Comparison of ENCODE assay signal across 1 cellular context in the genomic region with DNA sequence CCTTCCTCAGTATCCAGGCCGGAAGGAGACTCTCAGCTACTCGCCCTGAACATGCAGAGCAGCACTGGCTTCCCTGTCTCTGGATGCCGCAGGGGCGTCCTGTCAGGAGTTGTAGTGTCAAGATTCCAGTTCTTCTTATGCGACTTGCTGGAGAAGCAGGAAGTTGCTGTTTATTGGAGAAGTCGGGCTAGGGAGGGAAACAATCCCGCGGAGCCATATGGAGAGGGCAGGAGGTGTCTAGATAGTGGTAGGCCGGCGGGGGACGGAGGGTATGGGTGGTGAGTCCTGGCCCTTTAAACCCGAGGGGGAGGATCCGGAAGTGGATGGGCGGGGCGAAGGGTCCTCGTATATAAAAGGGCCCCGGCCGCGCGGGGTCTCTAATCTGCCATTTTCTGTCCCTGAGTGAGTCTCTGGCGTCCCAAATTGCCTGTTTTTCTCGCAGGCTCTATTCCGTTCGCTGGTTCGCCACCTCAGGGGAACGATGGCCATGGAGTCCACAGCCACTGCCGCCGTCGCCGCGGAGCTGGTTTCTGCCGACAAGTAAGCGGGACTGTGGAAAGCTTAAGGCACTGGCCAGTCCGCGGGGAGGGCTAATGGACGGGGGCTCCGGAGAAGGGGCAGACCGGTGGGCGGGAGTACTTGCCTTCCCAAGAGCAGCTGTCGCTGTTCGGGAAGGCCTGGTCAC.
A peak's percentile ranks its signal among the peaks of the same experiment; 100 is the strongest.
TF ChIP-seq lines count a peak whose summit lies in the region.

A gene with protein sequence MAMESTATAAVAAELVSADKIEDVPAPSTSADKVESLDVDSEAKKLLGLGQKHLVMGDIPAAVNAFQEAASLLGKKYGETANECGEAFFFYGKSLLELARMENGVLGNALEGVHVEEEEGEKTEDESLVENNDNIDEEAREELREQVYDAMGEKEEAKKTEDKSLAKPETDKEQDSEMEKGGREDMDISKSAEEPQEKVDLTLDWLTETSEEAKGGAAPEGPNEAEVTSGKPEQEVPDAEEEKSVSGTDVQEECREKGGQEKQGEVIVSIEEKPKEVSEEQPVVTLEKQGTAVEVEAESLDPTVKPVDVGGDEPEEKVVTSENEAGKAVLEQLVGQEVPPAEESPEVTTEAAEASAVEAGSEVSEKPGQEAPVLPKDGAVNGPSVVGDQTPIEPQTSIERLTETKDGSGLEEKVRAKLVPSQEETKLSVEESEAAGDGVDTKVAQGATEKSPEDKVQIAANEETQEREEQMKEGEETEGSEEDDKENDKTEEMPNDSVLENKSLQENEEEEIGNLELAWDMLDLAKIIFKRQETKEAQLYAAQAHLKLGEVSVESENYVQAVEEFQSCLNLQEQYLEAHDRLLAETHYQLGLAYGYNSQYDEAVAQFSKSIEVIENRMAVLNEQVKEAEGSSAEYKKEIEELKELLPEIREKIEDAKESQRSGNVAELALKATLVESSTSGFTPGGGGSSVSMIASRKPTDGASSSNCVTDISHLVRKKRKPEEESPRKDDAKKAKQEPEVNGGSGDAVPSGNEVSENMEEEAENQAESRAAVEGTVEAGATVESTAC (plus strand): TSS at position 376 of the 685 bp plus-strand sequence. CDS start 106 bp downstream, at position 482.

TF ChIP-seq in WTC11, 78 proteins besides CTCF, POLR2A, EP300 and RAD21 (continued from another document and continues in another):
- TF ChIP-seq, protein P1, sequence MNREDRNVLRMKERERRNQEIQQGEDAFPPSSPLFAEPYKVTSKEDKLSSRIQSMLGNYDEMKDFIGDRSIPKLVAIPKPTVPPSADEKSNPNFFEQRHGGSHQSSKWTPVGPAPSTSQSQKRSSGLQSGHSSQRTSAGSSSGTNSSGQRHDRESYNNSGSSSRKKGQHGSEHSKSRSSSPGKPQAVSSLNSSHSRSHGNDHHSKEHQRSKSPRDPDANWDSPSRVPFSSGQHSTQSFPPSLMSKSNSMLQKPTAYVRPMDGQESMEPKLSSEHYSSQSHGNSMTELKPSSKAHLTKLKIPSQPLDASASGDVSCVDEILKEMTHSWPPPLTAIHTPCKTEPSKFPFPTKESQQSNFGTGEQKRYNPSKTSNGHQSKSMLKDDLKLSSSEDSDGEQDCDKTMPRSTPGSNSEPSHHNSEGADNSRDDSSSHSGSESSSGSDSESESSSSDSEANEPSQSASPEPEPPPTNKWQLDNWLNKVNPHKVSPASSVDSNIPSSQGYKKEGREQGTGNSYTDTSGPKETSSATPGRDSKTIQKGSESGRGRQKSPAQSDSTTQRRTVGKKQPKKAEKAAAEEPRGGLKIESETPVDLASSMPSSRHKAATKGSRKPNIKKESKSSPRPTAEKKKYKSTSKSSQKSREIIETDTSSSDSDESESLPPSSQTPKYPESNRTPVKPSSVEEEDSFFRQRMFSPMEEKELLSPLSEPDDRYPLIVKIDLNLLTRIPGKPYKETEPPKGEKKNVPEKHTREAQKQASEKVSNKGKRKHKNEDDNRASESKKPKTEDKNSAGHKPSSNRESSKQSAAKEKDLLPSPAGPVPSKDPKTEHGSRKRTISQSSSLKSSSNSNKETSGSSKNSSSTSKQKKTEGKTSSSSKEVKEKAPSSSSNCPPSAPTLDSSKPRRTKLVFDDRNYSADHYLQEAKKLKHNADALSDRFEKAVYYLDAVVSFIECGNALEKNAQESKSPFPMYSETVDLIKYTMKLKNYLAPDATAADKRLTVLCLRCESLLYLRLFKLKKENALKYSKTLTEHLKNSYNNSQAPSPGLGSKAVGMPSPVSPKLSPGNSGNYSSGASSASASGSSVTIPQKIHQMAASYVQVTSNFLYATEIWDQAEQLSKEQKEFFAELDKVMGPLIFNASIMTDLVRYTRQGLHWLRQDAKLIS (CRISPR knock-in tag; IDR thresholded peaks at IDR 0.05; ENCODE audit: borderline replicate concordance), result no peak
- TF ChIP-seq ELF4 (CRISPR knock-in tag; IDR thresholded peaks at IDR 0.05; ENCODE audit: low read depth) (no peak), JAZF1 (CRISPR knock-in tag; IDR thresholded peaks at IDR 0.05) (no peak), TCF7 (CRISPR knock-in tag; IDR thresholded peaks at IDR 0.05; ENCODE audit: low read depth) (no peak), ZNF423 (CRISPR knock-in tag; IDR thresholded peaks at IDR 0.05) (no peak), ZNF671 (CRISPR knock-in tag; IDR thresholded peaks at IDR 0.05) (0 out of 2 replicates have a peak, but pooled peaks have one; percentile 1), CBFB (CRISPR knock-in tag; IDR thresholded peaks at IDR 0.05; ENCODE audit: low read depth) (no peak), NFE2L1 (CRISPR knock-in tag; IDR thresholded peaks at IDR 0.05) (peak; percentile 75), TEAD1 (CRISPR knock-in tag; IDR thresholded peaks at IDR 0.05) (peak; percentile 34; the same call in 1 of the 2 replicates), ESRRA (CRISPR knock-in tag; IDR thresholded peaks at IDR 0.05; ENCODE audit: borderline replicate concordance) (no peak), SMAD4 (CRISPR knock-in tag; IDR thresholded peaks at IDR 0.05) (no peak), GTF2I (CRISPR knock-in tag; conservative IDR thresholded peaks at IDR 0.05) (0 out of 2 replicates have a peak, but pooled peaks have one; percentile 16), ZNF232 (CRISPR knock-in tag; IDR thresholded peaks at IDR 0.05) (no peak), FOXP1 (CRISPR knock-in tag; IDR thresholded peaks at IDR 0.05; ENCODE audit: borderline replicate concordance) (peak; percentile 33), ETV6 (CRISPR knock-in tag; IDR thresholded peaks at IDR 0.05) (peak; percentile 65; the same call in 1 of the 2 replicates), FOXK1 (CRISPR knock-in tag; IDR thresholded peaks at IDR 0.05) (peak; percentile 24; the same call in 1 of the 2 replicates)
- TF ChIP-seq, protein P2, sequence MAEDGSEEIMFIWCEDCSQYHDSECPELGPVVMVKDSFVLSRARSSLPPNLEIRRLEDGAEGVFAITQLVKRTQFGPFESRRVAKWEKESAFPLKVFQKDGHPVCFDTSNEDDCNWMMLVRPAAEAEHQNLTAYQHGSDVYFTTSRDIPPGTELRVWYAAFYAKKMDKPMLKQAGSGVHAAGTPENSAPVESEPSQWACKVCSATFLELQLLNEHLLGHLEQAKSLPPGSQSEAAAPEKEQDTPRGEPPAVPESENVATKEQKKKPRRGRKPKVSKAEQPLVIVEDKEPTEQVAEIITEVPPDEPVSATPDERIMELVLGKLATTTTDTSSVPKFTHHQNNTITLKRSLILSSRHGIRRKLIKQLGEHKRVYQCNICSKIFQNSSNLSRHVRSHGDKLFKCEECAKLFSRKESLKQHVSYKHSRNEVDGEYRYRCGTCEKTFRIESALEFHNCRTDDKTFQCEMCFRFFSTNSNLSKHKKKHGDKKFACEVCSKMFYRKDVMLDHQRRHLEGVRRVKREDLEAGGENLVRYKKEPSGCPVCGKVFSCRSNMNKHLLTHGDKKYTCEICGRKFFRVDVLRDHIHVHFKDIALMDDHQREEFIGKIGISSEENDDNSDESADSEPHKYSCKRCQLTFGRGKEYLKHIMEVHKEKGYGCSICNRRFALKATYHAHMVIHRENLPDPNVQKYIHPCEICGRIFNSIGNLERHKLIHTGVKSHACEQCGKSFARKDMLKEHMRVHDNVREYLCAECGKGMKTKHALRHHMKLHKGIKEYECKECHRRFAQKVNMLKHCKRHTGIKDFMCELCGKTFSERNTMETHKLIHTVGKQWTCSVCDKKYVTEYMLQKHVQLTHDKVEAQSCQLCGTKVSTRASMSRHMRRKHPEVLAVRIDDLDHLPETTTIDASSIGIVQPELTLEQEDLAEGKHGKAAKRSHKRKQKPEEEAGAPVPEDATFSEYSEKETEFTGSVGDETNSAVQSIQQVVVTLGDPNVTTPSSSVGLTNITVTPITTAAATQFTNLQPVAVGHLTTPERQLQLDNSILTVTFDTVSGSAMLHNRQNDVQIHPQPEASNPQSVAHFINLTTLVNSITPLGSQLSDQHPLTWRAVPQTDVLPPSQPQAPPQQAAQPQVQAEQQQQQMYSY (CRISPR knock-in tag; IDR thresholded peaks at IDR 0.05), result no peak
- TF ChIP-seq, protein P3, sequence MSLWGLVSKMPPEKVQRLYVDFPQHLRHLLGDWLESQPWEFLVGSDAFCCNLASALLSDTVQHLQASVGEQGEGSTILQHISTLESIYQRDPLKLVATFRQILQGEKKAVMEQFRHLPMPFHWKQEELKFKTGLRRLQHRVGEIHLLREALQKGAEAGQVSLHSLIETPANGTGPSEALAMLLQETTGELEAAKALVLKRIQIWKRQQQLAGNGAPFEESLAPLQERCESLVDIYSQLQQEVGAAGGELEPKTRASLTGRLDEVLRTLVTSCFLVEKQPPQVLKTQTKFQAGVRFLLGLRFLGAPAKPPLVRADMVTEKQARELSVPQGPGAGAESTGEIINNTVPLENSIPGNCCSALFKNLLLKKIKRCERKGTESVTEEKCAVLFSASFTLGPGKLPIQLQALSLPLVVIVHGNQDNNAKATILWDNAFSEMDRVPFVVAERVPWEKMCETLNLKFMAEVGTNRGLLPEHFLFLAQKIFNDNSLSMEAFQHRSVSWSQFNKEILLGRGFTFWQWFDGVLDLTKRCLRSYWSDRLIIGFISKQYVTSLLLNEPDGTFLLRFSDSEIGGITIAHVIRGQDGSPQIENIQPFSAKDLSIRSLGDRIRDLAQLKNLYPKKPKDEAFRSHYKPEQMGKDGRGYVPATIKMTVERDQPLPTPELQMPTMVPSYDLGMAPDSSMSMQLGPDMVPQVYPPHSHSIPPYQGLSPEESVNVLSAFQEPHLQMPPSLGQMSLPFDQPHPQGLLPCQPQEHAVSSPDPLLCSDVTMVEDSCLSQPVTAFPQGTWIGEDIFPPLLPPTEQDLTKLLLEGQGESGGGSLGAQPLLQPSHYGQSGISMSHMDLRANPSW (CRISPR knock-in tag; conservative IDR thresholded peaks at IDR 0.05; ENCODE audit: low read depth), result no peak
- TF ChIP-seq, protein P4, sequence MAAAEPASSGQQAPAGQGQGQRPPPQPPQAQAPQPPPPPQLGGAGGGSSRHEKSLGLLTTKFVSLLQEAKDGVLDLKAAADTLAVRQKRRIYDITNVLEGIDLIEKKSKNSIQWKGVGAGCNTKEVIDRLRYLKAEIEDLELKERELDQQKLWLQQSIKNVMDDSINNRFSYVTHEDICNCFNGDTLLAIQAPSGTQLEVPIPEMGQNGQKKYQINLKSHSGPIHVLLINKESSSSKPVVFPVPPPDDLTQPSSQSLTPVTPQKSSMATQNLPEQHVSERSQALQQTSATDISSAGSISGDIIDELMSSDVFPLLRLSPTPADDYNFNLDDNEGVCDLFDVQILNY (CRISPR knock-in tag; IDR thresholded peaks at IDR 0.05), result peak; percentile 61; the same call in 1 of the 2 replicates
- TF ChIP-seq, protein P5, sequence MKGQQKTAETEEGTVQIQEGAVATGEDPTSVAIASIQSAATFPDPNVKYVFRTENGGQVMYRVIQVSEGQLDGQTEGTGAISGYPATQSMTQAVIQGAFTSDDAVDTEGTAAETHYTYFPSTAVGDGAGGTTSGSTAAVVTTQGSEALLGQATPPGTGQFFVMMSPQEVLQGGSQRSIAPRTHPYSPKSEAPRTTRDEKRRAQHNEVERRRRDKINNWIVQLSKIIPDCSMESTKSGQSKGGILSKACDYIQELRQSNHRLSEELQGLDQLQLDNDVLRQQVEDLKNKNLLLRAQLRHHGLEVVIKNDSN (CRISPR knock-in tag; IDR thresholded peaks at IDR 0.05), result no peak
- TF ChIP-seq, protein P6, sequence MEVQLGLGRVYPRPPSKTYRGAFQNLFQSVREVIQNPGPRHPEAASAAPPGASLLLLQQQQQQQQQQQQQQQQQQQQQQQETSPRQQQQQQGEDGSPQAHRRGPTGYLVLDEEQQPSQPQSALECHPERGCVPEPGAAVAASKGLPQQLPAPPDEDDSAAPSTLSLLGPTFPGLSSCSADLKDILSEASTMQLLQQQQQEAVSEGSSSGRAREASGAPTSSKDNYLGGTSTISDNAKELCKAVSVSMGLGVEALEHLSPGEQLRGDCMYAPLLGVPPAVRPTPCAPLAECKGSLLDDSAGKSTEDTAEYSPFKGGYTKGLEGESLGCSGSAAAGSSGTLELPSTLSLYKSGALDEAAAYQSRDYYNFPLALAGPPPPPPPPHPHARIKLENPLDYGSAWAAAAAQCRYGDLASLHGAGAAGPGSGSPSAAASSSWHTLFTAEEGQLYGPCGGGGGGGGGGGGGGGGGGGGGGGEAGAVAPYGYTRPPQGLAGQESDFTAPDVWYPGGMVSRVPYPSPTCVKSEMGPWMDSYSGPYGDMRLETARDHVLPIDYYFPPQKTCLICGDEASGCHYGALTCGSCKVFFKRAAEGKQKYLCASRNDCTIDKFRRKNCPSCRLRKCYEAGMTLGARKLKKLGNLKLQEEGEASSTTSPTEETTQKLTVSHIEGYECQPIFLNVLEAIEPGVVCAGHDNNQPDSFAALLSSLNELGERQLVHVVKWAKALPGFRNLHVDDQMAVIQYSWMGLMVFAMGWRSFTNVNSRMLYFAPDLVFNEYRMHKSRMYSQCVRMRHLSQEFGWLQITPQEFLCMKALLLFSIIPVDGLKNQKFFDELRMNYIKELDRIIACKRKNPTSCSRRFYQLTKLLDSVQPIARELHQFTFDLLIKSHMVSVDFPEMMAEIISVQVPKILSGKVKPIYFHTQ (CRISPR knock-in tag; IDR thresholded peaks at IDR 0.05), result 0 out of 2 replicates have a peak, but pooled peaks have one; percentile 59
- TF ChIP-seq, protein P7, sequence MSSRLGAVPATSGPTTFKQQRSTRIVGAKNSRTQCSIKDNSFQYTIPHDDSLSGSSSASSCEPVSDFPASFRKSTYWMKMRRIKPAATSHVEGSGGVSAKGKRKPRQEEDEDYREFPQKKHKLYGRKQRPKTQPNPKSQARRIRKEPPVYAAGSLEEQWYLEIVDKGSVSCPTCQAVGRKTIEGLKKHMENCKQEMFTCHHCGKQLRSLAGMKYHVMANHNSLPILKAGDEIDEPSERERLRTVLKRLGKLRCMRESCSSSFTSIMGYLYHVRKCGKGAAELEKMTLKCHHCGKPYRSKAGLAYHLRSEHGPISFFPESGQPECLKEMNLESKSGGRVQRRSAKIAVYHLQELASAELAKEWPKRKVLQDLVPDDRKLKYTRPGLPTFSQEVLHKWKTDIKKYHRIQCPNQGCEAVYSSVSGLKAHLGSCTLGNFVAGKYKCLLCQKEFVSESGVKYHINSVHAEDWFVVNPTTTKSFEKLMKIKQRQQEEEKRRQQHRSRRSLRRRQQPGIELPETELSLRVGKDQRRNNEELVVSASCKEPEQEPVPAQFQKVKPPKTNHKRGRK (CRISPR knock-in tag; IDR thresholded peaks at IDR 0.05; ENCODE audit: borderline replicate concordance), result no peak
